In the genomic region with DNA sequence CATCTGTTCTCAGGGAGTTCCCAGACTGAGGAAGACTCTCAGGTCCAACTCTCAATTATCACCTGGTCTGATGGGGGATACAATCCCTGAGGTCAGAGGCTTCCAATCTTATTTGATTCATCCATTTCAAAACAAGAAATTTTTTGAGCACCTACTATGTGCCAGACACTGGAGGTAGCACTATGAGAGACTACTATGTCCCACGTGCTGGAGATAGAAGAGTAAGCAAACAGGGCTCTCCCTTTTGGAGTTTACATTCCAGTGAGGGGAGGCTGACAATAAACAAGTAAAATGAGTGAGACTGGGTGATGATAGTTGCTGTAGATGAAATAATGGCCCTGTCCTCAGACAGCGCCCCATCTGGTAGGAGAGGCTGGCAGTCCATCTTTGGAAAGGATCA, we compare ENCODE assay signal across 24 cellular contexts. TPM values are rescaled to one million over a fixed set of nuclear protein-coding genes. Genes with fewer than 3 reads are reported as not detected.
"Had no signal": no experiment of that assay in that cellular context is flagged by ENCODE, and none has a peak within 500 bp of the region (broad histone marks: within the 10 kb centered on the region; RNA-seq: fewer than 3 reads in every experiment).

No MANE protein-coding gene starts in this region.

- DNase-seq: effector memory CD4-positive, alpha-beta T cell; gastrocnemius medialis; immature natural killer cell; left lung; lower lobe of right lung; natural killer cell; ovary; small intestine; stimulated activated CD4-positive, alpha-beta T cell treated with anti-CD3 and anti-CD28 coated beads, Interleukin-12 subunit alpha, Interleukin-12 subunit beta, amount 100 ng/mL, for 4 hours; stimulated activated naive CD4-positive, alpha-beta T cell; stomach; substantia nigra; trophoblast cell had no signal

- H3K4me1 ChIP-seq: esophagus muscularis mucosa, gastrocnemius medialis, left lung, lower lobe of right lung, right atrium auricular region, stomach had no signal

- H3K36me3 ChIP-seq: esophagus muscularis mucosa, gastrocnemius medialis, left lung, lower lobe of right lung, ovary, right atrium auricular region, stomach, thoracic aorta had no signal

- H3K36me3 Mint-ChIP-seq: immature natural killer cell, mesothelial cell of epicardium, natural killer cell had no signal

- H3K4me3 Mint-ChIP-seq: immature natural killer cell, memory B cell, mesothelial cell of epicardium, natural killer cell, neural crest cell had no signal

- H3K27ac ChIP-seq: epithelial cell of prostate, esophagus muscularis mucosa, gastrocnemius medialis, left lung, lower lobe of right lung, ovary, right atrium auricular region, stomach, thoracic aorta had no signal

- H3K27ac Mint-ChIP-seq: immature natural killer cell, memory B cell, mesothelial cell of epicardium, natural killer cell had no signal

- H3K9me3 Mint-ChIP-seq: immature natural killer cell, memory B cell, mesothelial cell of epicardium, natural killer cell, neural crest cell had no signal

- H3K4me3 ChIP-seq: esophagus muscularis mucosa, gastrocnemius medialis, left lung, lower lobe of right lung, ovary, right atrium auricular region, stomach, thoracic aorta had no signal

- H3K27me3 ChIP-seq: ovary, right atrium auricular region had no signal

- H3K4me1 Mint-ChIP-seq: immature natural killer cell, memory B cell, mesothelial cell of epicardium, natural killer cell, neural crest cell had no signal

- ATAC-seq: gastrocnemius medialis, left lung, lower lobe of right lung, natural killer cell had no signal

RNA-seq across cellular contexts. Expression of a gene that starts 16.5 kb away (rescaled TPM):
- total RNA-seq: fibroblast of villous mesenchyme, left lung, lower lobe of right lung, myocyte, natural killer cell, posterior vena cava, thoracic aorta had no signal
- polyA plus RNA-seq: immature natural killer cell, keratinocyte had no signal
